Comparison of ENCODE assay signal across 18 cellular contexts in the genomic region with DNA sequence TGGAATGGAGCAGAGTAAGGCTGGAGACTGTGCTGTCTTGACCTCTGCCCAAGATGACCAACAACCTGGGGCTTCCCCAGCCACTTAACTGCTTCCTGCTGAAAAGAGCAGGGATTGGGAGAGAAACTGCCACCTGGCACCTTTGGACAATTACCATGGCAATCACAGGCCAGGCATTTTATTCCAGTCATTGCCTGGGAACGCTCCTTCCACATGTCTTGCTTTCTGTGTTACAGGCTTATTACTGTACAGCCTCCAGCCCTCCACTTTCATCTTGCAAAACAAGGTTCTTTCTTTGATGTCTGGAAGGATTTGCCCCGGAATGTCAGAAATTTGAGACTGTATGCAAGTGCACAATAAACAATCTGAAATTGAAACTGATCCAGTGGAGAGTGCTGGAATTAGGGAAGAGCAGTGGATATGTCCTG. TPM values are rescaled to one million over a fixed set of nuclear protein-coding genes. Genes with fewer than 3 reads are reported as not detected.
DNase-seq lines count a peak whose midpoint lies in the region; ATAC-seq and TF ChIP-seq lines count a peak whose summit lies in the region.
"Had no signal": no experiment of that assay in that cellular context is flagged by ENCODE, and none has a peak within 500 bp of the region (broad histone marks: within the 10 kb centered on the region; RNA-seq: fewer than 3 reads in every experiment).

No MANE protein-coding gene starts in this region.

- CTCF ChIA-PET in Calu3 (lab: Charles Lee), result interaction anchor here (0.7 kb wide), 1 partner anchor 38 kb away, joined by 3 read pairs; no protein-coding TSS in a partner anchor

- H3K4me1 ChIP-seq in Karpas-422 (ENCODE audit: low read length), result peaks cover 4% of the 10 kb centered on the region; the same call in 1 of the 2 replicates

- no peaks in the 10 kb centered on the region for H3K9me2 ChIP-seq in Karpas-422 (replicated peaks; ENCODE audit: insufficient read depth, low read length)

- no peak overlapping the region for H3K4me2 ChIP-seq in Karpas-422 (ENCODE audit: low read depth, low read length, poor library complexity, severe bottlenecking)

- TF ChIP-seq CTCF in Calu3 (IDR thresholded peaks at IDR 0.05; ENCODE audit: unreplicated experiment) (no peak), epithelial cell of esophagus (IDR thresholded peaks at IDR 0.05; ENCODE audit: insufficient read depth, low read depth, low read length, missing control alignments) (no peak), progenitor cell of endocrine pancreas (IDR thresholded peaks at IDR 0.05; ENCODE audit: unreplicated experiment) (no peak)

- H3K4me3 Mint-ChIP-seq in Calu3 (ENCODE audit: low read depth, unreplicated experiment), result no peak overlapping the region
- no peak overlapping the region for H3K4me3 Mint-ChIP-seq in progenitor cell of endocrine pancreas (ENCODE audit: low read depth)
- H3K4me3 Mint-ChIP-seq: CD4-positive, CD25-positive, alpha-beta regulatory T cell; IgD-negative memory B cell; T-helper 2 cell treated with Interferon-gamma antibody and Interleukin-4, amounts not matched to agents 5 μg/mL and 100 μg/mL, for 36 hours had no signal

- H2AFZ ChIP-seq in Karpas-422 (ENCODE audit: low read length), result no peak overlapping the region

- H3K79me2 ChIP-seq in Karpas-422 (ENCODE audit: low read length), result no peaks in the 10 kb centered on the region

- intact Hi-C loops in Calu3 (cut with micrococcal nuclease; ENCODE audit: unreplicated experiment), result no loop called here

- no peak overlapping the region for H3K27ac ChIP-seq in Karpas-422 (ENCODE audit: low read length)
- H3K27ac ChIP-seq: coronary artery had no signal

- no peaks in the 10 kb centered on the region for H3K9me3 ChIP-seq in Karpas-422 (ENCODE audit: low read length)

- H3K4me3 ChIP-seq in epithelial cell of esophagus (ENCODE audit: low read length) (no peak overlapping the region), Karpas-422 (ENCODE audit: low read length) (no peak overlapping the region)
- H3K4me3 ChIP-seq: coronary artery had no signal

- no peak overlapping the region for H3K27ac Mint-ChIP-seq in Calu3 (ENCODE audit: unreplicated experiment)
- H3K27ac Mint-ChIP-seq in progenitor cell of endocrine pancreas, result no peak overlapping the region
- H3K27ac Mint-ChIP-seq: CD4-positive, CD25-positive, alpha-beta regulatory T cell; T-helper 2 cell treated with Interferon-gamma antibody and Interleukin-4, amounts not matched to agents 5 μg/mL and 100 μg/mL, for 36 hours had no signal

- H3K9me3 Mint-ChIP-seq in Calu3 (ENCODE audit: low read depth, unreplicated experiment) (no peaks in the 10 kb centered on the region), progenitor cell of endocrine pancreas (ENCODE audit: low read depth) (no peaks in the 10 kb centered on the region)
- H3K9me3 Mint-ChIP-seq: IgD-negative memory B cell; T-helper 2 cell treated with Interferon-gamma antibody and Interleukin-4, amounts not matched to agents 5 μg/mL and 100 μg/mL, for 36 hours had no signal

- H3K27me3 ChIP-seq in Karpas-422 (ENCODE audit: low read length), result no peaks in the 10 kb centered on the region

- no peaks in the 10 kb centered on the region for H3K36me3 ChIP-seq in Karpas-422 (ENCODE audit: insufficient read depth, low read length)

- H3K9ac ChIP-seq in Karpas-422 (ENCODE audit: low read length), result no peak overlapping the region

- no peaks in the 10 kb centered on the region for H3K36me3 Mint-ChIP-seq in Calu3 (ENCODE audit: insufficient read depth, unreplicated experiment)
- H3K36me3 Mint-ChIP-seq in progenitor cell of endocrine pancreas (ENCODE audit: insufficient read depth), result no peaks in the 10 kb centered on the region
- H3K36me3 Mint-ChIP-seq: CD4-positive, CD25-positive, alpha-beta regulatory T cell had no signal

- no peak for ATAC-seq in HG02870 (IDR thresholded peaks at IDR 0.05; ENCODE audit: unreplicated experiment)

- peak; percentile 50 for DNase-seq in Calu3
- peak; percentile 21 for DNase-seq in NCI-H226
- DNase-seq in epithelial cell of esophagus (ENCODE audit: low read depth), result peak; percentile 56
- peak; percentile 34 for DNase-seq in non-pigmented ciliary epithelial cell (ENCODE audit: low read depth)
- DNase-seq in NCI-H1694 treated with DMSO at 0.1 percent for 48 hours (lab: John Stamatoyannopoulos, UW), result no peak
- DNase-seq in progenitor cell of endocrine pancreas (ENCODE audit: low spot score, unreplicated experiment), result no peak
- no peak for DNase-seq in Karpas-422
- DNase-seq: activated naive CD4-positive, alpha-beta T cell treated with anti-CD3 and anti-CD28 coated beads, Interleukin-2, amount 50 U/mL, for 16 hours; CD4-positive, CD25-positive, alpha-beta regulatory T cell; GOT3; stimulated activated CD4-positive, alpha-beta T cell treated with anti-CD3 and anti-CD28 coated beads, Interleukin-2, amount 100 ng/mL, for 48 hours; stimulated activated naive CD4-positive, alpha-beta T cell treated with Interleukin-2 at 50 U/mL for 16 hours had no signal

- BruUV-seq in Calu3 (replicated peaks; lab: Mats Ljungman, UMichigan), result no TSS peak

- H3K4me1 Mint-ChIP-seq in Calu3 (ENCODE audit: low read depth, unreplicated experiment) (peaks cover 8% of the 10 kb centered on the region), progenitor cell of endocrine pancreas (ENCODE audit: low read depth) (peaks cover 11% of the 10 kb centered on the region)
- H3K4me1 Mint-ChIP-seq: CD4-positive, CD25-positive, alpha-beta regulatory T cell; IgD-negative memory B cell had no signal

- H4K20me1 ChIP-seq in Karpas-422 (ENCODE audit: insufficient read depth, low read depth, low read length), result no peaks in the 10 kb centered on the region

- no peaks in the 10 kb centered on the region for H3K27me3 Mint-ChIP-seq in Calu3 (ENCODE audit: unreplicated experiment)
- no peaks in the 10 kb centered on the region for H3K27me3 Mint-ChIP-seq in progenitor cell of endocrine pancreas

RNA-seq across cellular contexts. Expression of a gene that starts 2.8 kb away (rescaled TPM):
- 0.51 and 1.7 TPM in 2 replicates for total RNA-seq in Calu3 (2022)
- total RNA-seq in progenitor cell of endocrine pancreas, result 0.81 and 1.5 TPM in 2 replicates
- total RNA-seq in Karpas-422 (2014; rRNA removed; shearing (Covaris generic); ENCODE audit: low replicate concordance), result not detected in 2 replicates
- total RNA-seq: CD4-positive, CD25-positive, alpha-beta regulatory T cell; lung microvascular endothelial cell; osteocyte had no signal

RNA-seq across cellular contexts. Expression of a gene that starts 18.2 kb away (rescaled TPM):
- 93.7 and 98.4 TPM in 2 replicates for total RNA-seq in Calu3 (2022)
- total RNA-seq in progenitor cell of endocrine pancreas, result 213 and 217 TPM in 2 replicates
- total RNA-seq in Karpas-422 (2014; rRNA removed; shearing (Covaris generic); ENCODE audit: low replicate concordance), result 2.0 and 3.4 TPM in 2 replicates

RNA-seq across cellular contexts. Expression of a gene that starts 18.4 kb away (rescaled TPM):
- total RNA-seq in Calu3 (2022), result 15.2 and 17.4 TPM in 2 replicates
- total RNA-seq in progenitor cell of endocrine pancreas, result 41.0 and 43.1 TPM in 2 replicates
- total RNA-seq in Karpas-422 (2014; rRNA removed; shearing (Covaris generic); ENCODE audit: low replicate concordance), result 14.8 and 46.6 TPM in 2 replicates

RNA-seq across cellular contexts. Expression of a gene that starts 18.8 kb away (rescaled TPM):
- total RNA-seq in Calu3 (2022) (13.9 and 14.9 TPM in 2 replicates), progenitor cell of endocrine pancreas (25.2 and 28.1 TPM in 2 replicates)
- 14.5 and 47.5 TPM in 2 replicates for total RNA-seq in Karpas-422 (2014; rRNA removed; shearing (Covaris generic); ENCODE audit: low replicate concordance)

RNA-seq across cellular contexts. Expression of a gene that starts 48.4 kb away (rescaled TPM):
- total RNA-seq in Calu3 (2022), result 4.2 and 4.9 TPM in 2 replicates
- 4.4 and 5.1 TPM in 2 replicates for total RNA-seq in progenitor cell of endocrine pancreas
- 0.69 TPM in 1 of 2 replicates, not detected in the other for total RNA-seq in Karpas-422 (2014; rRNA removed; shearing (Covaris generic); ENCODE audit: low replicate concordance)
- total RNA-seq: CD4-positive, CD25-positive, alpha-beta regulatory T cell; lung microvascular endothelial cell had no signal

Comparison
In these comparisons a context has a peak if more than half of its experiments do, and no peak if none do; other contexts are left out.
1. DNase-seq: peak in Calu3 (single experiment), NCI-H226 (single experiment), epithelial cell of esophagus (single experiment) and non-pigmented ciliary epithelial cell (single experiment); none in NCI-H1694 treated with DMSO at 0.1 percent for 48 hours (single experiment), progenitor cell of endocrine pancreas (single experiment) and Karpas-422 (single experiment).
2. RNA of a gene that starts 18.2 kb away (total RNA-seq): 213 to 217 TPM in progenitor cell of endocrine pancreas and 93.7 to 98.4 TPM in Calu3; 2.0 to 3.4 TPM in Karpas-422; every median in the first group is over 10 times any median in the second.